8 cellular contexts compared by ENCODE assay signal in the genomic region with DNA sequence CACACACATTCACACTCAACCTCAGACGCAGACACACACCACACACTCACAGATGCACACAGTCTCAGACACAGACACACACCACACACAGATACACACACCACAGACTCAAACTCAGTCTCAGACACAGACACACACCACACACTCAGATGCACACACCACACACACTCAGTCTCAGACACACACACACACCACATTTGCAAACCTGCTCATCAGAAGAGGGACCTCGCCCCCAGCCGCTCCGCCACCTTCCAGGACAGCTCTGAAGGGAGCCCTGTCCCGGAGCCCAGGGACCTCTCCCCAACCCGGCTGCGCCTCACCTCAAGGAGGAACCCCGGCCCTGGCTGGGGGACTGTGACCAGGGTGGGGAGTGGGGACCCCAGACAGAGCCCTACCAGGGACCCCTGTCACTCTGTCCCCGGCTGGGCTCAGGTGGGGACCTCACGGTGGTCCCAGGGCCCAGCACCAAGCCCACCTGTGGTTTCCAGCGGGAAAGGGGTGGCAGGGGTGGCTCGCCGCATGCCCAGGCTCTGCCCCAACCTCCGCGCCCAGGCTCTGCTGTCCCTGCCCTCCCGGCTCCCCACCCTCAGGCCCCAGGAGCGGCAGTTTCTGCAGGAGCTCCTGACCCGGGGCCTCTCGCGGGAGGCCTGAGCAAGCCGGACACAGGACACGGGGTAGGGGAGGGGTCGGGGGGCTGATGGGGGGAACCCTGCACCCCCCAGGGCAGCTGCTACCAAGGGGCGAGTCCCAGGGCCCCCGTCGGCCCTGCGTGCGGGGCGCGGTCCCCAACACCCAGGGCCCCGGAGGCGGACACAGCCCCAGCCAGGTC. TPM values are rescaled to one million over a fixed set of nuclear protein-coding genes. Genes with fewer than 3 reads are reported as not detected.
DNase-seq lines count a peak whose midpoint lies in the region; ATAC-seq and TF ChIP-seq lines count a peak whose summit lies in the region.

No MANE protein-coding gene starts in this region.

- peaks cover 1% of the 10 kb centered on the region for H3K9me3 Mint-ChIP-seq in activated naive CD4-positive, alpha-beta T cell treated with anti-CD3 and anti-CD28 coated beads, Interleukin-2, amount 10 ng/mL, durations not matched to agents 7 days and 5 days

- no peaks in the 10 kb centered on the region for H3K4me1 ChIP-seq in mucosa of descending colon (ENCODE audit: low read depth)
- peaks cover 48% of the 10 kb centered on the region for H3K4me1 ChIP-seq in vagina

- peak overlapping the region; percentile 50 for H3K4me3 Mint-ChIP-seq in activated naive CD4-positive, alpha-beta T cell treated with anti-CD3 and anti-CD28 coated beads, Interleukin-2, amount 10 ng/mL, durations not matched to agents 7 days and 5 days

- TF ChIP-seq POLR2A in vagina (IDR thresholded peaks at IDR 0.05): no peak

- H3K9me3 ChIP-seq in mucosa of descending colon (no peaks in the 10 kb centered on the region), vagina (no peaks in the 10 kb centered on the region)

- H3K36me3 ChIP-seq in mucosa of descending colon (ENCODE audit: low read depth) (no peaks in the 10 kb centered on the region), vagina (no peaks in the 10 kb centered on the region)

- no peaks in the 10 kb centered on the region for H3K36me3 Mint-ChIP-seq in activated naive CD4-positive, alpha-beta T cell treated with anti-CD3 and anti-CD28 coated beads, Interleukin-2, amount 10 ng/mL, durations not matched to agents 7 days and 5 days

- ATAC-seq in mucosa of descending colon (peak; percentile 2), HG03139 (IDR thresholded peaks at IDR 0.05; ENCODE audit: unreplicated experiment) (no peak)

- H3K27ac Mint-ChIP-seq in activated naive CD4-positive, alpha-beta T cell treated with anti-CD3 and anti-CD28 coated beads, Interleukin-2, amount 10 ng/mL, durations not matched to agents 7 days and 5 days: no peak overlapping the region

- no peak for TF ChIP-seq CTCF in choroid plexus epithelial cell (conservative IDR thresholded peaks at IDR 0.05; ENCODE audit: low read depth, low read length)
- no peak for TF ChIP-seq CTCF in mucosa of descending colon (IDR thresholded peaks at IDR 0.05)
- TF ChIP-seq CTCF in vagina (IDR thresholded peaks at IDR 0.05): no peak

- H3K27me3 Mint-ChIP-seq in activated naive CD4-positive, alpha-beta T cell treated with anti-CD3 and anti-CD28 coated beads, Interleukin-2, amount 10 ng/mL, durations not matched to agents 7 days and 5 days: peaks cover 47% of the 10 kb centered on the region

- H3K27me3 ChIP-seq in vagina: no peaks in the 10 kb centered on the region

- peak; percentile 18 for DNase-seq in activated naive CD4-positive, alpha-beta T cell treated with anti-CD3 and anti-CD28 coated beads, Interleukin-2, amount 10 ng/mL, durations not matched to agents 7 days and 5 days
- no peak for DNase-seq in activated naive CD4-positive, alpha-beta T cell treated with Interleukin-2 at 50 U/mL for 16 hours
- no peak for DNase-seq in choroid plexus epithelial cell (ENCODE audit: low read depth)
- DNase-seq in mucosa of descending colon: peak in 2 of 3 donors; percentile 31 to 44
- peak; percentile 86 to 91 for DNase-seq in vagina (ENCODE audit: extremely low spot score in 2 of 2)
- DNase-seq in NCI-H226: no peak
- DNase-seq in DMS 273 treated with DMSO at 0.1 percent for 48 hours (lab: John Stamatoyannopoulos, UW): no peak

- peak overlapping the region; percentile 98 for H3K27ac ChIP-seq in vagina

- peak overlapping the region; percentile 70 for H3K4me3 ChIP-seq in choroid plexus epithelial cell (ENCODE audit: low read depth, low read length)
- no peak overlapping the region for H3K4me3 ChIP-seq in mucosa of descending colon
- H3K4me3 ChIP-seq in vagina: peak overlapping the region; percentile 72 to 80

- H3K4me1 Mint-ChIP-seq in activated naive CD4-positive, alpha-beta T cell treated with anti-CD3 and anti-CD28 coated beads, Interleukin-2, amount 10 ng/mL, durations not matched to agents 7 days and 5 days: peaks cover 5% of the 10 kb centered on the region

- CTCF ChIA-PET in activated naive CD4-positive, alpha-beta T cell treated with anti-CD3 and anti-CD28 coated beads, Interleukin-2, amount 10 ng/mL, durations not matched to agents 7 days and 5 days (lab: Charles Lee): no interaction called here

- intact Hi-C loops in mucosa of descending colon (cut with DNase I, micrococcal nuclease) (no loop called here), vagina (cut with DNase I) (loop anchor here (5.0 kb wide), 1 partner anchor 40 kb away; no protein-coding TSS in a partner anchor)

RNA-seq across cellular contexts. Expression of a gene that starts 0.7 kb away (rescaled TPM):
- total RNA-seq in mucosa of descending colon (100 to 1,000 TPM in 2 of 3 donors, 10 to 100 TPM in 1; 65.1 to 858 (median 191) TPM), vagina (535 TPM)

RNA-seq across cellular contexts. Expression of a gene that starts 58.2 kb away (rescaled TPM):
- total RNA-seq in mucosa of descending colon (1 to 10 TPM in 1 of 3 donors, under 1 TPM in 1, not detected in 1; 0.36 to 2.1 TPM), vagina (not detected)

Comparison
In these comparisons a context has a peak if more than half of its experiments do, and no peak if none do; other contexts are left out.
1. DNase-seq: peak in activated naive CD4-positive, alpha-beta T cell treated with anti-CD3 and anti-CD28 coated beads, Interleukin-2, amount 10 ng/mL, durations not matched to agents 7 days and 5 days (single experiment), mucosa of descending colon (2 of 3) and vagina (2 of 2); none in activated naive CD4-positive, alpha-beta T cell treated with Interleukin-2 at 50 U/mL for 16 hours (single experiment), choroid plexus epithelial cell (single experiment), NCI-H226 (single experiment) and DMS 273 treated with DMSO at 0.1 percent for 48 hours (single experiment).